In genomic region chr10:27349987-27350386, GRCh38 we compare ENCODE assay signal across 3 cellular contexts.
TF ChIP-seq lines count a peak whose summit lies in the region.

No MANE protein-coding gene starts in this region.

TF ChIP-seq in SK-N-SH, 30 proteins besides CTCF, POLR2A, EP300 and RAD21:
- TF ChIP-seq SMC3 (IDR thresholded peaks at IDR 0.05; ENCODE audit: low read depth, low read length), result no peak
- no peak for TF ChIP-seq RFX5 (IDR thresholded peaks at IDR 0.05; ENCODE audit: low read length)
- TF ChIP-seq GATA2 (CRISPR knock-in tag; IDR thresholded peaks at IDR 0.05), result no peak
- no peak for TF ChIP-seq RCOR1 (IDR thresholded peaks at IDR 0.05; ENCODE audit: low read length)
- no peak for TF ChIP-seq NFIC (IDR thresholded peaks at IDR 0.05; ENCODE audit: borderline replicate concordance)
- TF ChIP-seq JUND (IDR thresholded peaks at IDR 0.05), result no peak
- TF ChIP-seq ELF1 (IDR thresholded peaks at IDR 0.05), result no peak
- TF ChIP-seq GABPA (IDR thresholded peaks at IDR 0.05; ENCODE audit: low read depth), result no peak
- TF ChIP-seq MEF2A (IDR thresholded peaks at IDR 0.05; ENCODE audit: borderline replicate concordance, low read depth), result no peak
- TF ChIP-seq YY1 (IDR thresholded peaks at IDR 0.05; ENCODE audit: low read depth), result no peak
- no peak for TF ChIP-seq NRF1 (IDR thresholded peaks at IDR 0.05; ENCODE audit: low read depth, low read length)
- TF ChIP-seq USF2 (IDR thresholded peaks at IDR 0.05; ENCODE audit: borderline replicate concordance, low read depth, low read length), result no peak
- TF ChIP-seq FOXJ3 (CRISPR knock-in tag; IDR thresholded peaks at IDR 0.05), result no peak
- TF ChIP-seq FOXM1 (IDR thresholded peaks at IDR 0.05; ENCODE audit: low read depth), result no peak
- TF ChIP-seq POLR2AphosphoS5 (IDR thresholded peaks at IDR 0.05; ENCODE audit: low read depth, low read length), result no peak

TF ChIP-seq in SK-N-SH treated with all-trans-retinoic acid at 6 μM for 48 hours, 23 proteins besides CTCF, POLR2A, EP300 and RAD21:
- TF ChIP-seq CREB5 (CRISPR knock-in tag; IDR thresholded peaks at IDR 0.05; ENCODE audit: low read depth) (no peak), ZFP30 (CRISPR knock-in tag; IDR thresholded peaks at IDR 0.05) (no peak), CSRNP3 (CRISPR knock-in tag; IDR thresholded peaks at IDR 0.05) (no peak), CSDC2 (CRISPR knock-in tag; IDR thresholded peaks at IDR 0.05) (no peak), PATZ1 (CRISPR knock-in tag; IDR thresholded peaks at IDR 0.05; ENCODE audit: borderline replicate concordance) (no peak), ZFP3 (CRISPR knock-in tag; IDR thresholded peaks at IDR 0.05) (no peak), TCF4 (CRISPR knock-in tag; IDR thresholded peaks at IDR 0.05; ENCODE audit: borderline replicate concordance) (no peak)

TF ChIP-seq in H1, 55 proteins besides CTCF, POLR2A, EP300 and RAD21:
- TF ChIP-seq KDM5A (IDR thresholded peaks at IDR 0.05; ENCODE audit: low read length), result no peak
- no peak for TF ChIP-seq POU5F1 (IDR thresholded peaks at IDR 0.05; ENCODE audit: low read depth, low read length)
